In genomic region chr17:39568710-39569109, GRCh38 we compare ENCODE assay signal across 29 cellular contexts. TPM values are rescaled to one million over a fixed set of nuclear protein-coding genes. Genes with fewer than 3 reads are reported as not detected.
"Had no signal": no experiment of that assay in that cellular context is flagged by ENCODE, and none has a peak within 500 bp of the region (broad histone marks: within the 10 kb centered on the region; RNA-seq: fewer than 3 reads in every experiment).

No MANE protein-coding gene starts in this region.

- H3K27me3 ChIP-seq: adrenal gland had no signal

- H3K4me3 ChIP-seq: adrenal gland, SK-N-MC had no signal

- H3K27ac ChIP-seq: adrenal gland, KMS-11, SK-N-MC, WERI-Rb-1 had no signal

- H3K9me3 ChIP-seq: adrenal gland had no signal

- DNase-seq: activated CD4-positive, alpha-beta memory T cell treated with anti-CD3 and anti-CD28 coated beads, Interleukin-2, amount 10 ng/mL, durations not matched to agents 7 days and 5 days; activated CD4-positive, alpha-beta T cell treated with anti-CD3 and anti-CD28 coated beads for 36 hours; activated CD4-positive, alpha-beta T cell treated with anti-CD3 and anti-CD28 coated beads, Interleukin-2, amount 50 U/mL, for 1 hour; activated gamma-delta T cell; activated naive CD4-positive, alpha-beta T cell treated with anti-CD3 and anti-CD28 coated beads for 36 hours; activated naive CD8-positive, alpha-beta T cell treated with anti-CD3 and anti-CD28 coated beads, Interleukin-2, amount 10 ng/mL, durations not matched to agents 7 days and 5 days; activated T-cell treated with anti-CD3 and anti-CD28 coated beads for 4 hours; activated T-cell treated with anti-CD3 and anti-CD28 coated beads, Interleukin-2, amount 50 U/mL, for 48 hours; adrenal gland; aorta; cerebellar nuclear complex; NCI-H1092; NCI-H1417 treated with DMSO at 0.1 percent for 48 hours; NCI-H187; NCI-H2081; NCI-H524 treated with DMSO at 0.1 percent for 48 hours; NCI-H748 treated with DMSO at 0.1 percent for 48 hours; SIG-M5; T-cell; T-helper 2 cell; T1000; WERI-Rb-1 had no signal

RNA-seq across cellular contexts. Expression of gene NEUROD2, which starts 39.0 kb away (rescaled TPM):
- total RNA-seq: activated CD4-positive, alpha-beta memory T cell treated with anti-CD3 and anti-CD28 coated beads, Interleukin-2, amount 10 ng/mL, durations not matched to agents 7 days and 5 days; activated CD4-positive, alpha-beta T cell treated with anti-CD3 and anti-CD28 coated beads for 36 hours; activated CD8-positive, alpha-beta memory T cell treated with anti-CD3 and anti-CD28 coated beads for 36 hours; activated naive CD4-positive, alpha-beta T cell treated with anti-CD3 and anti-CD28 coated beads for 36 hours; activated naive CD8-positive, alpha-beta T cell treated with anti-CD3 and anti-CD28 coated beads, Interleukin-2, amount 10 ng/mL, durations not matched to agents 7 days and 5 days; activated T-helper 17 cell treated with anti-CD3 and anti-CD28 coated beads, Interleukin-2, amount 50 U/mL, for 72 hours; adrenal gland; aorta; MCF 10A; OCI-LY7; RPMI7951; T-cell had no signal

RNA-seq across cellular contexts. Expression of gene PPP1R1B, which starts 58.0 kb away (rescaled TPM):
- total RNA-seq: activated CD4-positive, alpha-beta memory T cell treated with anti-CD3 and anti-CD28 coated beads, Interleukin-2, amount 10 ng/mL, durations not matched to agents 7 days and 5 days; activated CD8-positive, alpha-beta memory T cell treated with anti-CD3 and anti-CD28 coated beads for 36 hours; activated naive CD8-positive, alpha-beta T cell treated with anti-CD3 and anti-CD28 coated beads, Interleukin-2, amount 10 ng/mL, durations not matched to agents 7 days and 5 days; activated T-helper 17 cell treated with anti-CD3 and anti-CD28 coated beads, Interleukin-2, amount 50 U/mL, for 72 hours; MCF 10A; OCI-LY7 had no signal
